Comparison of ENCODE assay signal across 8 cellular contexts in the genomic region with DNA sequence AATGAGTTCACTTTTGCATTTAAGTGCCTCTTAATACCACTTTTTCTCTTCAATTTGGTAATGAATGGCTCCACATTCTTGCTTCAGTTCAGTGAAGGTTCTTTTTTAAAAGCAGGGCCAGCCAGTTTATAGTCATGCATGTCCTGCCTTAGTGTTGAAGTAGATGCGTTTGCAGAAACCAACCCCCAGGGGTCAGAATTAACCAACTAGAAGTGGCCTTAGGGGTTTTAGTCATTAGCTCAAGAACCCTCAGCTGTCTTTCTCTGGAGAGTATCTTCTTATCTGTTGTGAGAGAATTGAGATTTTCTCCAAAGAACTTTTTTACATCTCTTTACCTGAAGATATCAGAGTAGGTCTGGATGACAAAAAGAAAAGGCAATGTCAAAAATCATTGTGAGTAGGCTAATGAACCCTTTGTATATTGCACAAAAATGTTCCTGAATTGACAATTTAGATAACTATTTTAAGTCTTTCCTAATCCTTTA.
A peak's percentile ranks its signal among the peaks of the same experiment; 100 is the strongest.
DNase-seq lines count a peak whose midpoint lies in the region; ATAC-seq and TF ChIP-seq lines count a peak whose summit lies in the region.

No MANE protein-coding gene starts in this region.

- no peak overlapping the region for H3K27ac ChIP-seq in HL-60 (replicated peaks)

- H3K36me3 Mint-ChIP-seq in activated T-cell treated with anti-CD3 and anti-CD28 coated beads, Interleukin-2, amount 50 U/mL, for 72 hours (ENCODE audit: insufficient read depth in 2 of 2), result no peaks in the 10 kb centered on the region
- H3K36me3 Mint-ChIP-seq in glutamatergic neuron (ENCODE audit: unreplicated experiment) (no peaks in the 10 kb centered on the region), progenitor cell of endocrine pancreas (ENCODE audit: insufficient read depth) (no peaks in the 10 kb centered on the region)

- no peak overlapping the region for H3K4me3 ChIP-seq in HL-60 (replicated peaks; ENCODE audit: insufficient read depth, low read length)

- DNase-seq in stimulated activated CD4-positive, alpha-beta T cell treated with anti-CD3 and anti-CD28 coated beads, Interleukin-15, amount 100 ng/mL, for 24 hours, result peak; percentile 34
- DNase-seq in stimulated activated CD4-positive, alpha-beta T cell treated with anti-CD3 and anti-CD28 coated beads, Interleukin-4, amount 100 ng/mL, for 1 hour, result no peak
- DNase-seq in HL-60 (ENCODE audit: low read depth in 1 of 2, low spot score in 1 of 2) (peak; percentile 34 to 58), NCI-H748 (lab: John Stamatoyannopoulos, UW; ENCODE audit: unreplicated experiment) (peak; percentile 83), glutamatergic neuron (peak; percentile 38), progenitor cell of endocrine pancreas (ENCODE audit: low spot score, unreplicated experiment) (peak; percentile 34), mesenteric fat pad (ENCODE audit: low spot score) (no peak)
- DNase-seq in activated T-cell treated with anti-CD3 and anti-CD28 coated beads, Interleukin-2, amount 50 U/mL, for 72 hours, result peak; percentile 26 to 40

- peak; percentile 52 to 60 for ATAC-seq in activated T-cell treated with anti-CD3 and anti-CD28 coated beads, Interleukin-2, amount 50 U/mL, for 72 hours (replicated peaks in 1 of 2)

- H3K4me1 Mint-ChIP-seq in activated T-cell treated with anti-CD3 and anti-CD28 coated beads, Interleukin-2, amount 50 U/mL, for 72 hours (ENCODE audit: low read depth), result no peaks in the 10 kb centered on the region
- H3K4me1 Mint-ChIP-seq in glutamatergic neuron (ENCODE audit: low read depth, unreplicated experiment) (peaks cover 1% of the 10 kb centered on the region), progenitor cell of endocrine pancreas (ENCODE audit: low read depth) (peaks cover 8% of the 10 kb centered on the region)

- no peaks in the 10 kb centered on the region for H3K27me3 ChIP-seq in HL-60 (ENCODE audit: insufficient read depth, poor library complexity, severe bottlenecking)

- no peak overlapping the region for H3K4me3 Mint-ChIP-seq in activated T-cell treated with anti-CD3 and anti-CD28 coated beads, Interleukin-2, amount 50 U/mL, for 72 hours
- H3K4me3 Mint-ChIP-seq in glutamatergic neuron (ENCODE audit: unreplicated experiment) (no peak overlapping the region), progenitor cell of endocrine pancreas (ENCODE audit: low read depth) (no peak overlapping the region)

- TF ChIP-seq CTCF in HL-60 (IDR thresholded peaks at IDR 0.05; ENCODE audit: insufficient read depth, low read length), result peak; percentile 20
- TF ChIP-seq CTCF in glutamatergic neuron (IDR thresholded peaks at IDR 0.05; ENCODE audit: partially characterized antibody, unreplicated experiment), result peak; percentile 69
- peak; percentile 69 for TF ChIP-seq CTCF in progenitor cell of endocrine pancreas (IDR thresholded peaks at IDR 0.05; ENCODE audit: unreplicated experiment)

- no peak overlapping the region for H3K27ac Mint-ChIP-seq in activated T-cell treated with anti-CD3 and anti-CD28 coated beads, Interleukin-2, amount 50 U/mL, for 72 hours
- H3K27ac Mint-ChIP-seq in glutamatergic neuron (ENCODE audit: unreplicated experiment), result no peak overlapping the region
- no peak overlapping the region for H3K27ac Mint-ChIP-seq in progenitor cell of endocrine pancreas

- no peaks in the 10 kb centered on the region for H3K9me3 Mint-ChIP-seq in activated T-cell treated with anti-CD3 and anti-CD28 coated beads, Interleukin-2, amount 50 U/mL, for 72 hours
- H3K9me3 Mint-ChIP-seq in glutamatergic neuron (ENCODE audit: unreplicated experiment) (no peaks in the 10 kb centered on the region), progenitor cell of endocrine pancreas (ENCODE audit: low read depth) (no peaks in the 10 kb centered on the region)

- H3K27me3 Mint-ChIP-seq in activated T-cell treated with anti-CD3 and anti-CD28 coated beads, Interleukin-2, amount 50 U/mL, for 72 hours (ENCODE audit: low read depth), result peaks cover 21% of the 10 kb centered on the region
- H3K27me3 Mint-ChIP-seq in glutamatergic neuron (ENCODE audit: unreplicated experiment) (no peaks in the 10 kb centered on the region), progenitor cell of endocrine pancreas (peaks cover 45% of the 10 kb centered on the region)

Comparison
In these comparisons a context has a peak if more than half of its experiments do, and no peak if none do; other contexts are left out.
1. DNase-seq: peak in stimulated activated CD4-positive, alpha-beta T cell treated with anti-CD3 and anti-CD28 coated beads, Interleukin-15, amount 100 ng/mL, for 24 hours (single experiment), HL-60 (2 of 2), NCI-H748 (single experiment), activated T-cell treated with anti-CD3 and anti-CD28 coated beads, Interleukin-2, amount 50 U/mL, for 72 hours (2 of 2), glutamatergic neuron (single experiment) and progenitor cell of endocrine pancreas (single experiment); none in stimulated activated CD4-positive, alpha-beta T cell treated with anti-CD3 and anti-CD28 coated beads, Interleukin-4, amount 100 ng/mL, for 1 hour (single experiment) and mesenteric fat pad (single experiment).
2. Peak in every context shown above with its lines, with median percentiles within 50 percentile points of each other: CTCF ChIP-seq.